Comparison of ENCODE assay signal across 20 cellular contexts in the genomic region with DNA sequence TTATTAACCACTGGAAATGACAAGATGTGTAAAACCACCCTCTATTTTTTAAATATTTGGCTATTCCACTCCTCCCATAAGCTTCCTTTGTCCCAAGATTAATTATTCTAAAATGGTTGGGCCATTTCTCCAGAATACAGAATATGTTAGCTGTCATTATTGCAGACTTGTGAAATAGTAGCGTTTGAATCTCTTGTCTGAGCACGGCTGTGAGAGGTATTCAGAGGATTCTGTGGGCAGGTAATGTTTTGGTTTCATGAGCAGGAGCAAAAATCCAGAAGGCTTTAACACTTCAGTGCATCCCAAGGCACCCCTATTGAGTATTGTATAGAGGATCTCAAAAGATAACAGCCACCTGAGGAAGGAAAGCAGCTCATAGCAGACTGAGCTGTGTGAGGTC.
DNase-seq lines count a peak whose midpoint lies in the region; ATAC-seq and TF ChIP-seq lines count a peak whose summit lies in the region.
"Had no signal": no experiment of that assay in that cellular context is flagged by ENCODE, and none has a peak within 500 bp of the region (broad histone marks: within the 10 kb centered on the region; RNA-seq: fewer than 3 reads in every experiment).

No MANE protein-coding gene starts in this region.

- no peak overlapping the region for H3K4me3 ChIP-seq in AG10803 (ENCODE audit: low read length)
- no peak overlapping the region for H3K4me3 ChIP-seq in transverse colon
- H3K4me3 ChIP-seq: BLaER1, HAP-1 had no signal

- peaks cover 5% of the 10 kb centered on the region for H3K9me3 Mint-ChIP-seq in nephron
- H3K9me3 Mint-ChIP-seq: HFFc6 had no signal

- no peak for TF ChIP-seq POLR2A in transverse colon (IDR thresholded peaks at IDR 0.05)

- ATAC-seq in foreskin keratinocyte: no peak
- ATAC-seq: CD8-positive, alpha-beta T cell had no signal

- H3K4me1 Mint-ChIP-seq in nephron: no peaks in the 10 kb centered on the region
- H3K4me1 Mint-ChIP-seq: B cell; CD4-positive, CD25-positive, alpha-beta regulatory T cell had no signal

- H3K27me3 Mint-ChIP-seq in nephron (ENCODE audit: low read depth): peaks cover 3% of the 10 kb centered on the region
- H3K27me3 Mint-ChIP-seq: B cell had no signal

- no peaks in the 10 kb centered on the region for H3K9me3 ChIP-seq in transverse colon
- H3K9me3 ChIP-seq: HAP-1 had no signal

- TF ChIP-seq CTCF in AG10803 (conservative IDR thresholded peaks at IDR 0.05; ENCODE audit: low read length) (no peak), nephron (IDR thresholded peaks at IDR 0.05; ENCODE audit: unreplicated experiment in 3 of 3) (no peak), foreskin keratinocyte (conservative IDR thresholded peaks at IDR 0.05) (no peak), transverse colon (IDR thresholded peaks at IDR 0.05) (no peak)

- no peak for TF ChIP-seq EP300 in transverse colon (IDR thresholded peaks at IDR 0.05; ENCODE audit: low read depth)

- H3K36me3 Mint-ChIP-seq in nephron (ENCODE audit: low read depth): no peaks in the 10 kb centered on the region
- H3K36me3 Mint-ChIP-seq: CD4-positive, CD25-positive, alpha-beta regulatory T cell; CD8-positive, alpha-beta T cell had no signal

- 48 to 71% methylated on average over 2 of the region's 2 CpGs for WGBS in transverse colon (ENCODE audit: low coverage in 1 of 2), 2 donors

- no peaks in the 10 kb centered on the region for H3K36me3 ChIP-seq in transverse colon
- H3K36me3 ChIP-seq: BLaER1, HAP-1 had no signal

- H3K27me3 ChIP-seq in foreskin keratinocyte: no peaks in the 10 kb centered on the region
- H3K27me3 ChIP-seq in transverse colon: no peaks in the 10 kb centered on the region
- H3K27me3 ChIP-seq: BLaER1 had no signal

- in situ Hi-C loops in transverse colon (cut with MboI; ENCODE audit: low pct_ligation_motif_present in 1 of 4, low pct_unique_long_range_greater_than_20kb in 1 of 4, low sequenced_read_pairs in 3 of 4): no loop called here

- peak; percentile 59 for DNase-seq in AG10803 (ENCODE audit: low read depth)
- peak; percentile 2 for DNase-seq in ecto neural progenitor cell (ENCODE audit: low spot score)
- peak; percentile 50 for DNase-seq in kidney glomerular epithelial cell (lab: John Stamatoyannopoulos, UW)
- DNase-seq in foreskin keratinocyte: no peak
- DNase-seq in transverse colon: no peak
- no peak for DNase-seq in stimulated activated naive CD4-positive, alpha-beta T cell (lab: John Stamatoyannopoulos, UW)
- no peak for DNase-seq in NCI-H748 treated with DMSO at 0.1 percent for 48 hours (lab: John Stamatoyannopoulos, UW)
- DNase-seq: 8988T; CD4-positive, CD25-positive, alpha-beta regulatory T cell; CD8-positive, alpha-beta T cell; DMS53; DMS79 treated with DMSO at 0.1 percent for 48 hours; GF-D8; GOT3; HFFc6 had no signal

- H3K4me1 ChIP-seq in foreskin keratinocyte (no peaks in the 10 kb centered on the region), transverse colon (no peaks in the 10 kb centered on the region)
- H3K4me1 ChIP-seq: BLaER1, HAP-1 had no signal

- intact Hi-C loops in transverse colon (cut with DNase I; ENCODE audit: low total_unique reads): no loop called here

- no peak overlapping the region for H3K4me3 Mint-ChIP-seq in nephron
- H3K4me3 Mint-ChIP-seq: B cell; CD4-positive, CD25-positive, alpha-beta regulatory T cell; CD8-positive, alpha-beta T cell; HFFc6 had no signal

- H3K27ac Mint-ChIP-seq in nephron: peak overlapping the region; percentile 12 to 50 (median 19)
- H3K27ac Mint-ChIP-seq: B cell; CD4-positive, CD25-positive, alpha-beta regulatory T cell; CD8-positive, alpha-beta T cell; HFFc6 had no signal

- H3K27ac ChIP-seq in foreskin keratinocyte (no peak overlapping the region), transverse colon (no peak overlapping the region)
- H3K27ac ChIP-seq: BLaER1, C4-2B had no signal

Comparison
In these comparisons a context has a peak if more than half of its experiments do, and no peak if none do; other contexts are left out.
1. DNase-seq: peak in AG10803 (single experiment), ecto neural progenitor cell (single experiment) and kidney glomerular epithelial cell (single experiment); none in foreskin keratinocyte (0 of 2), transverse colon (single experiment), stimulated activated naive CD4-positive, alpha-beta T cell (0 of 6) and NCI-H748 treated with DMSO at 0.1 percent for 48 hours (single experiment).